19 cellular contexts compared by ENCODE assay signal in the genomic region with DNA sequence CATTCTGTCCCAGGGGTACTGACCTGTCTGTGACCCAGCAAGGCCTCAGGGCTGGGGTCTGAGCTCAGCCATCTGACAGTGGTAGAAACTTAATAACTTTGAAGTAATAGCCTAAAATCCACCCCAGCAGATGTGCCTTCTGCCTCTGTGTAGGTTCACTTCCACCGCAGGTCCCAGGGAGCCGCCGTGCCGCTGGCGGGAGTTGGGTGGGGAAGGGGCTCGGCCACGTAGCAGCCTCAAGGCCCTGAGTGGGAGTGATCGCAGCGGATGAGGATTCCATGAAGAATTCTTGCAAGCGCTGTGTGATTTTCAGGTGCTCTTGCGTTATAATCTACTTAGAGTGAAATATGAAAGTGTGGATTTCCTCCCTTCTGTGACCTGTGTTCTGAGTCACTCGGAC.
DNase-seq lines count a peak whose midpoint lies in the region; ATAC-seq and TF ChIP-seq lines count a peak whose summit lies in the region.
"Had no signal": no experiment of that assay in that cellular context is flagged by ENCODE, and none has a peak within 500 bp of the region (broad histone marks: within the 10 kb centered on the region; RNA-seq: fewer than 3 reads in every experiment).

No MANE protein-coding gene starts in this region.

- H3K9me3 Mint-ChIP-seq in activated CD4-positive, alpha-beta T cell treated with anti-CD3 and anti-CD28 coated beads for 36 hours (ENCODE audit: low read depth): no peaks in the 10 kb centered on the region
- H3K9me3 Mint-ChIP-seq in activated T-helper 17 cell treated with anti-CD3 and anti-CD28 coated beads, Interleukin-2, amount 50 U/mL, for 72 hours: no peaks in the 10 kb centered on the region
- no peaks in the 10 kb centered on the region for H3K9me3 Mint-ChIP-seq in natural killer cell
- H3K9me3 Mint-ChIP-seq in activated CD8-positive, alpha-beta T cell treated with anti-CD3 and anti-CD28 coated beads, Interleukin-2, amount 10 ng/mL, durations not matched to agents 7 days and 5 days (ENCODE audit: insufficient read depth): no peaks in the 10 kb centered on the region
- H3K9me3 Mint-ChIP-seq: IgD-negative memory B cell had no signal

- H3K36me3 ChIP-seq in transverse colon: peaks cover 0 to 15% (median 5%) of the 10 kb centered on the region in 4 donors

- H3K9me3 ChIP-seq in transverse colon: no peaks in the 10 kb centered on the region

- no peaks in the 10 kb centered on the region for H3K27me3 Mint-ChIP-seq in activated CD4-positive, alpha-beta T cell treated with anti-CD3 and anti-CD28 coated beads for 36 hours
- H3K27me3 Mint-ChIP-seq in activated T-helper 17 cell treated with anti-CD3 and anti-CD28 coated beads, Interleukin-2, amount 50 U/mL, for 72 hours: no peaks in the 10 kb centered on the region
- no peaks in the 10 kb centered on the region for H3K27me3 Mint-ChIP-seq in natural killer cell (ENCODE audit: low read depth in 2 of 2)
- no peaks in the 10 kb centered on the region for H3K27me3 Mint-ChIP-seq in activated CD8-positive, alpha-beta T cell treated with anti-CD3 and anti-CD28 coated beads, Interleukin-2, amount 10 ng/mL, durations not matched to agents 7 days and 5 days (ENCODE audit: low read depth)
- H3K27me3 Mint-ChIP-seq: IgD-negative memory B cell had no signal

- in situ Hi-C loops in transverse colon (cut with MboI; ENCODE audit: low pct_ligation_motif_present in 1 of 4, low pct_unique_long_range_greater_than_20kb in 1 of 4, low sequenced_read_pairs in 3 of 4): loop anchor here in 3 of 4 donors (25.0 kb wide), 1 partner anchor 1287 kb away; no protein-coding TSS in a partner anchor

- no peak overlapping the region for H3K4me3 ChIP-seq in transverse colon
- H3K4me3 ChIP-seq: GM23248 had no signal

- intact Hi-C loops in activated CD4-positive, alpha-beta T cell treated with anti-CD3 and anti-CD28 coated beads for 36 hours (cut with DNase I, micrococcal nuclease): no loop called here
- intact Hi-C loops in natural killer cell (cut with micrococcal nuclease) (no loop called here), transverse colon (cut with DNase I; ENCODE audit: low total_unique reads) (loop anchor here (10.0 kb wide), 2 partner anchors 254 to 1284 kb away; a partner anchor contains a TSS)

- TF ChIP-seq CTCF in natural killer cell (IDR thresholded peaks at IDR 0.05) (no peak), transverse colon (IDR thresholded peaks at IDR 0.05) (no peak)

- no peak for ATAC-seq in activated CD4-positive, alpha-beta T cell treated with anti-CD3 and anti-CD28 coated beads for 36 hours
- ATAC-seq in activated T-helper 17 cell treated with anti-CD3 and anti-CD28 coated beads, Interleukin-2, amount 50 U/mL, for 72 hours (replicated peaks): no peak
- ATAC-seq in natural killer cell (no peak), GM19455 (IDR thresholded peaks at IDR 0.05; ENCODE audit: unreplicated experiment) (no peak)
- no peak for ATAC-seq in activated CD8-positive, alpha-beta T cell treated with anti-CD3 and anti-CD28 coated beads, Interleukin-2, amount 10 ng/mL, durations not matched to agents 7 days and 5 days

- H3K4me3 Mint-ChIP-seq in activated CD4-positive, alpha-beta T cell treated with anti-CD3 and anti-CD28 coated beads for 36 hours: no peak overlapping the region
- no peak overlapping the region for H3K4me3 Mint-ChIP-seq in activated T-helper 17 cell treated with anti-CD3 and anti-CD28 coated beads, Interleukin-2, amount 50 U/mL, for 72 hours
- no peak overlapping the region for H3K4me3 Mint-ChIP-seq in natural killer cell
- H3K4me3 Mint-ChIP-seq in activated CD8-positive, alpha-beta T cell treated with anti-CD3 and anti-CD28 coated beads, Interleukin-2, amount 10 ng/mL, durations not matched to agents 7 days and 5 days: no peak overlapping the region
- H3K4me3 Mint-ChIP-seq: CD14-positive monocyte had no signal

- TF ChIP-seq POLR2A in transverse colon (IDR thresholded peaks at IDR 0.05): no peak

- H3K36me3 Mint-ChIP-seq in activated CD4-positive, alpha-beta T cell treated with anti-CD3 and anti-CD28 coated beads for 36 hours (ENCODE audit: low read depth): peaks cover 67% of the 10 kb centered on the region
- peaks cover 99% of the 10 kb centered on the region for H3K36me3 Mint-ChIP-seq in activated T-helper 17 cell treated with anti-CD3 and anti-CD28 coated beads, Interleukin-2, amount 50 U/mL, for 72 hours (ENCODE audit: low read depth)
- no peaks in the 10 kb centered on the region for H3K36me3 Mint-ChIP-seq in natural killer cell
- peaks cover 27% of the 10 kb centered on the region for H3K36me3 Mint-ChIP-seq in activated CD8-positive, alpha-beta T cell treated with anti-CD3 and anti-CD28 coated beads, Interleukin-2, amount 10 ng/mL, durations not matched to agents 7 days and 5 days (ENCODE audit: low read depth)

- POLR2A ChIA-PET in activated CD4-positive, alpha-beta T cell treated with anti-CD3 and anti-CD28 coated beads for 36 hours (lab: Charles Lee): no interaction called here
- POLR2A ChIA-PET in activated CD8-positive, alpha-beta T cell treated with anti-CD3 and anti-CD28 coated beads, Interleukin-2, amount 10 ng/mL, durations not matched to agents 7 days and 5 days (lab: Charles Lee): no interaction called here

- WGBS in transverse colon (ENCODE audit: low coverage in 1 of 2), 2 donors: 94% methylated on average over 12 of the region's 12 CpGs; no CpG with 5 or more reads in 1 of the 2 donors

- peaks cover 0 to 10% (median 2%) of the 10 kb centered on the region in 4 donors for H3K4me1 ChIP-seq in transverse colon

- CTCF ChIA-PET in activated CD4-positive, alpha-beta T cell treated with anti-CD3 and anti-CD28 coated beads for 36 hours (lab: Charles Lee): no interaction called here
- CTCF ChIA-PET in activated CD8-positive, alpha-beta T cell treated with anti-CD3 and anti-CD28 coated beads, Interleukin-2, amount 10 ng/mL, durations not matched to agents 7 days and 5 days (lab: Charles Lee): no interaction called here

- DNase-seq in activated CD4-positive, alpha-beta T cell treated with anti-CD3 and anti-CD28 coated beads for 36 hours: peak; percentile 1
- DNase-seq in activated CD4-positive, alpha-beta T cell treated with anti-CD3 and anti-CD28 coated beads, Interleukin-2, amount 50 U/mL, for 1 hour: no peak
- DNase-seq in natural killer cell (peak; percentile 6), transverse colon (peak; percentile 6), SK-N-DZ (ENCODE audit: low spot score) (no peak)
- no peak for DNase-seq in activated CD8-positive, alpha-beta T cell treated with anti-CD3 and anti-CD28 coated beads, Interleukin-2, amount 10 ng/mL, durations not matched to agents 7 days and 5 days
- DNase-seq: DMS 273 treated with DMSO at 0.1 percent for 48 hours; DND-41; Kasumi-1; NCI-H1105 treated with DMSO at 0.1 percent for 48 hours; NCI-H1694 treated with DMSO at 0.1 percent for 48 hours; NK-92 treated with Interleukin-12 subunit alpha and Interleukin-12 subunit beta, amount 100 ng/mL, for 24 hours; SHP77 had no signal

- no peak overlapping the region for H3K27ac ChIP-seq in transverse colon
- H3K27ac ChIP-seq: 22Rv1, GM23248 had no signal

- TF ChIP-seq EP300 in transverse colon (IDR thresholded peaks at IDR 0.05; ENCODE audit: low read depth): no peak

- H3K4me1 Mint-ChIP-seq in activated CD4-positive, alpha-beta T cell treated with anti-CD3 and anti-CD28 coated beads for 36 hours: no peaks in the 10 kb centered on the region
- H3K4me1 Mint-ChIP-seq in activated T-helper 17 cell treated with anti-CD3 and anti-CD28 coated beads, Interleukin-2, amount 50 U/mL, for 72 hours: no peaks in the 10 kb centered on the region
- H3K4me1 Mint-ChIP-seq in natural killer cell: peaks cover 34 to 43% of the 10 kb centered on the region in 2 donors
- no peaks in the 10 kb centered on the region for H3K4me1 Mint-ChIP-seq in activated CD8-positive, alpha-beta T cell treated with anti-CD3 and anti-CD28 coated beads, Interleukin-2, amount 10 ng/mL, durations not matched to agents 7 days and 5 days (ENCODE audit: low read depth)
- H3K4me1 Mint-ChIP-seq: CD14-positive monocyte had no signal

- H3K27ac Mint-ChIP-seq in activated CD4-positive, alpha-beta T cell treated with anti-CD3 and anti-CD28 coated beads for 36 hours: no peak overlapping the region
- peak overlapping the region; percentile 41 for H3K27ac Mint-ChIP-seq in activated T-helper 17 cell treated with anti-CD3 and anti-CD28 coated beads, Interleukin-2, amount 50 U/mL, for 72 hours
- H3K27ac Mint-ChIP-seq in natural killer cell: no peak overlapping the region
- H3K27ac Mint-ChIP-seq in activated CD8-positive, alpha-beta T cell treated with anti-CD3 and anti-CD28 coated beads, Interleukin-2, amount 10 ng/mL, durations not matched to agents 7 days and 5 days: no peak overlapping the region

- no peaks in the 10 kb centered on the region for H3K27me3 ChIP-seq in transverse colon

Comparison
In these comparisons a context has a peak if more than half of its experiments do, and no peak if none do; other contexts are left out.
1. DNase-seq: peak in activated CD4-positive, alpha-beta T cell treated with anti-CD3 and anti-CD28 coated beads for 36 hours (single experiment), natural killer cell (single experiment) and transverse colon (single experiment); none in activated CD4-positive, alpha-beta T cell treated with anti-CD3 and anti-CD28 coated beads, Interleukin-2, amount 50 U/mL, for 1 hour (single experiment), SK-N-DZ (single experiment) and activated CD8-positive, alpha-beta T cell treated with anti-CD3 and anti-CD28 coated beads, Interleukin-2, amount 10 ng/mL, durations not matched to agents 7 days and 5 days (single experiment).